2 cellular contexts compared by ENCODE assay signal in the genomic region with DNA sequence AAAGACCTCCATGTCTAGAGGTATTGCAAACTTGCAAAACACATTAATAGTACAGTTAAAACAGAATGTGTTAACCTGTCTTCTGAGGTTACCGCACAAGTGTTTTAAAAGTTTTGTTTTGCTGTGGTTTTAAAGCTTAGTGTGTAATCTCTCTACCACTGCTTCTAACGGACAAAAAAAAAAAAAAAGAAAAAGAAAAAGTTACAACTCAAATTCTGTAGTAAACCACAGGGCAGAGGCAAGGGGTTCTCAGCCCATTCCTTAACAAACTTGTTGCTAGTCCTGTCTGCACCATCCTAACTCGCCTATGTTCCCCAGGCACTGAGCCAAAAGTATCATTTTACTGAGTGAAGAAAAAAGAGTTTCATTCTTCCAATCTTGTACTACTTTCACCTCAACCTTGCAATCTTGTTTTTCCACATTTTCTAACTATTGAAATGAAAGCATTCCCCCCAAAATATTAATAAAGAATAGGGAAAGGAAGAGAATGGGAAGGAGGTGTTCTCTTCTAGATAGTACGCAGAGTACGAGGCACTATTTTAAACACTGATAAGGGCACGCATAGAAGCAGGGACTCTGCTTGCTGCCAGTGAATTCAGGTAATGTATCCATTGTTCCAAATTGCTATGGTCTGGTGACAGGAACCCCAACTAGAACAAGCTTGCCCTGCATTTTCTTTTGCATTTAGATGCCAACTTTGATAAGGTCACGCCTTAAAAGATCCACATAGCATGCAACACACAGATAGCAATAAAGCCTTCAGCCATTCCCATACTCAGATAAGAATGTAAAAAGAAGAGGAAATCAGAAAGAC.
TF ChIP-seq lines count a peak whose summit lies in the region.

No MANE protein-coding gene starts in this region.

TF ChIP-seq in IMR-90, 13 proteins besides CTCF, POLR2A, EP300 and RAD21:
- TF ChIP-seq RFX5 (IDR thresholded peaks at IDR 0.05; ENCODE audit: low read depth, low read length), result no peak
- TF ChIP-seq, protein P1, sequence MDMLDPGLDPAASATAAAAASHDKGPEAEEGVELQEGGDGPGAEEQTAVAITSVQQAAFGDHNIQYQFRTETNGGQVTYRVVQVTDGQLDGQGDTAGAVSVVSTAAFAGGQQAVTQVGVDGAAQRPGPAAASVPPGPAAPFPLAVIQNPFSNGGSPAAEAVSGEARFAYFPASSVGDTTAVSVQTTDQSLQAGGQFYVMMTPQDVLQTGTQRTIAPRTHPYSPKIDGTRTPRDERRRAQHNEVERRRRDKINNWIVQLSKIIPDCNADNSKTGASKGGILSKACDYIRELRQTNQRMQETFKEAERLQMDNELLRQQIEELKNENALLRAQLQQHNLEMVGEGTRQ (IDR thresholded peaks at IDR 0.05; ENCODE audit: low read depth, low read length), result no peak
- no peak for TF ChIP-seq MAFK (IDR thresholded peaks at IDR 0.05; ENCODE audit: low read depth, low read length)
- TF ChIP-seq, protein P2, sequence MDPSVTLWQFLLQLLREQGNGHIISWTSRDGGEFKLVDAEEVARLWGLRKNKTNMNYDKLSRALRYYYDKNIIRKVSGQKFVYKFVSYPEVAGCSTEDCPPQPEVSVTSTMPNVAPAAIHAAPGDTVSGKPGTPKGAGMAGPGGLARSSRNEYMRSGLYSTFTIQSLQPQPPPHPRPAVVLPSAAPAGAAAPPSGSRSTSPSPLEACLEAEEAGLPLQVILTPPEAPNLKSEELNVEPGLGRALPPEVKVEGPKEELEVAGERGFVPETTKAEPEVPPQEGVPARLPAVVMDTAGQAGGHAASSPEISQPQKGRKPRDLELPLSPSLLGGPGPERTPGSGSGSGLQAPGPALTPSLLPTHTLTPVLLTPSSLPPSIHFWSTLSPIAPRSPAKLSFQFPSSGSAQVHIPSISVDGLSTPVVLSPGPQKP (IDR thresholded peaks at IDR 0.05; ENCODE audit: borderline replicate concordance, low read depth, low read length), result no peak
- TF ChIP-seq MXI1 (IDR thresholded peaks at IDR 0.05; ENCODE audit: borderline replicate concordance, low read depth, low read length), result no peak
- TF ChIP-seq NFE2L2 (IDR thresholded peaks at IDR 0.05; ENCODE audit: low read depth, low read length), result no peak
- no peak for TF ChIP-seq MAZ (IDR thresholded peaks at IDR 0.05; ENCODE audit: borderline replicate concordance, low read depth, low read length)
- no peak for TF ChIP-seq BHLHE40 (IDR thresholded peaks at IDR 0.05; ENCODE audit: low read depth, low read length)
- TF ChIP-seq SMC3 (IDR thresholded peaks at IDR 0.05; ENCODE audit: low read depth, low read length), result no peak

TF ChIP-seq in GM12878, 131 proteins besides CTCF, POLR2A, EP300 and RAD21:
- TF ChIP-seq RELA (IDR thresholded peaks at IDR 0.05; ENCODE audit: borderline replicate concordance, partially characterized antibody) (no peak), SIX5 (IDR thresholded peaks at IDR 0.05; ENCODE audit: low read depth, low read length, severe bottlenecking) (no peak), RUNX3 (IDR thresholded peaks at IDR 0.05; ENCODE audit: low read length) (peak; percentile 67), YY1 (IDR thresholded peaks at IDR 0.05; ENCODE audit: low read depth, low read length) (no peak), ZNF384 (IDR thresholded peaks at IDR 0.05; ENCODE audit: borderline replicate concordance, low read depth, low read length) (peak; percentile 55; the same call in 1 of the 2 replicates)
